10 cellular contexts compared by ENCODE assay signal in the genomic region with DNA sequence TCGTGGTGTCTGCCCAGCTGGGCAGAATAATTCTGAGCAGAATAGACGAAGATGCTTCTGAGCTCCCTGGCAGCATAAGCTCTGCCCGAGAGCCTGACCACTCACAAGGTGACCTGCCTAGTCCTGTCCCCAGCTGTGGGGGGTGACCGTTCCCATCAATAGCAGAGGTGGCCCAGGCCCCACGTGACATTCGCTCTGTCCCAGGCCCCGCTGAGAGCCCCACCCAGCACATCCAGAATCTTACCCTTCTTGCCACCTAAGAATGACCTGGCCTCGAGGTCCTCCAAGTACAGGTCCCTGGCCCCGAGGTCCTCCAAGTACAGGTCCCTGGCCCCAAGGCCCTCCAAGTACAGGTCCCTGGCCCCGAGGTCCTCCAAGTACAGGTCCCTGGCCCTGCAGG. TPM values are rescaled to one million over a fixed set of nuclear protein-coding genes. Genes with fewer than 3 reads are reported as not detected.
A peak's percentile ranks its signal among the peaks of the same experiment; 100 is the strongest.
DNase-seq lines count a peak whose midpoint lies in the region; ATAC-seq and TF ChIP-seq lines count a peak whose summit lies in the region.
"Had no signal": no experiment of that assay in that cellular context is flagged by ENCODE, and none has a peak within 500 bp of the region (broad histone marks: within the 10 kb centered on the region; RNA-seq: fewer than 3 reads in every experiment).

No MANE protein-coding gene starts in this region.

- CTCF ChIA-PET in RWPE1 (lab: Yijun Ruan, JAX), result interaction anchor here (0.6 kb wide), 1 partner anchor 74 kb away, joined by 3 read pairs; no protein-coding TSS in a partner anchor

- H3K27ac ChIP-seq in RWPE1 (peak overlapping the region; percentile 75), adrenal gland (peak overlapping the region in 4 of 5 donors; percentile 65 to 97 (median 81)), layer of hippocampus (ENCODE audit: low read depth, low read length) (peak overlapping the region; percentile 52), stomach (peak overlapping the region; percentile 80 to 91 (median 89))

- 70 to 82% (median 70%) methylated on average over 2 to 10 of the region's 10 CpGs for WGBS in adrenal gland, 4 donors
- WGBS in stomach, 5 donors, result 74 to 84% (median 76%) methylated on average over 7 to 10 of the region's 10 CpGs

- H3K4me1 ChIP-seq in adrenal gland (replicated peaks in 1 of 2) (peaks cover 10 to 45% of the 10 kb centered on the region in 2 donors), stomach (peaks cover 18 to 70% (median 56%) of the 10 kb centered on the region in 4 donors)

- no peak for DNase-seq in RWPE1 (ENCODE audit: low spot score)
- no peak for DNase-seq in adrenal gland
- DNase-seq in stomach, result no peak
- no peak for DNase-seq in G401 (ENCODE audit: low spot score)
- no peak for DNase-seq in NCI-H1436 (lab: John Stamatoyannopoulos, UW)
- no peak for DNase-seq in MG63

- no peaks in the 10 kb centered on the region for H3K27me3 ChIP-seq in adrenal gland
- no peaks in the 10 kb centered on the region for H3K27me3 ChIP-seq in layer of hippocampus (ENCODE audit: control insufficient read depth, insufficient read depth, low read length)
- no peaks in the 10 kb centered on the region for H3K27me3 ChIP-seq in stomach
- no peaks in the 10 kb centered on the region for H3K27me3 ChIP-seq in MG63

- in situ Hi-C loops in G401 (cut with HindIII; ENCODE audit: low sequenced_read_pairs), result no loop called here

- POLR2A ChIA-PET in RWPE1 (lab: Yijun Ruan, JAX; ENCODE audit: low non-redundant PET), result no interaction called here

- intact Hi-C loops in adrenal gland (cut with DNase I) (no loop called here), stomach (cut with DNase I; ENCODE audit: low total_unique reads) (no loop called here)

- TF ChIP-seq POLR2A in adrenal gland (IDR thresholded peaks at IDR 0.05), result no peak
- TF ChIP-seq POLR2A in stomach (IDR thresholded peaks at IDR 0.05), result no peak

- ATAC-seq in HG03175 (IDR thresholded peaks at IDR 0.05; ENCODE audit: unreplicated experiment), result no peak

- H3K9me3 ChIP-seq in adrenal gland (replicated peaks in 1 of 3) (no peaks in the 10 kb centered on the region), stomach (no peaks in the 10 kb centered on the region), MG63 (no peaks in the 10 kb centered on the region)

- H3K36me3 ChIP-seq in adrenal gland (replicated peaks in 1 of 2) (peaks cover 0 to 11% of the 10 kb centered on the region in 2 donors), stomach (peaks cover 11 to 32% (median 19%) of the 10 kb centered on the region in 4 donors), MG63 (no peaks in the 10 kb centered on the region)

- no peak for TF ChIP-seq EP300 in stomach (IDR thresholded peaks at IDR 0.05)

- TF ChIP-seq CTCF in RWPE1 (conservative IDR thresholded peaks at IDR 0.05; ENCODE audit: low read depth) (no peak), adrenal gland (IDR thresholded peaks at IDR 0.05) (no peak), stomach (IDR thresholded peaks at IDR 0.05) (no peak)

- H3K4me3 ChIP-seq in adrenal gland (peak overlapping the region in 1 of 4 donors; percentile 56), stomach (peak overlapping the region; percentile 52 to 55 (median 54)), MG63 (no peak overlapping the region)

RNA-seq across cellular contexts. Expression of a gene that starts 0.7 kb away (rescaled TPM):
- total RNA-seq in adrenal gland (10 to 100 TPM; 20.1 to 77.2 (median 31.3) TPM), stomach (10 to 100 TPM in 3 of 5 donors, 1 to 10 TPM in 2; 2.7 to 45.8 (median 15.2) TPM)
- polyA plus RNA-seq in adrenal gland (10 to 100 TPM in 2 of 3 donors, 1 to 10 TPM in 1; 7.4 to 30.7 (median 26.6) TPM), stomach (10 to 100 TPM; 10.2 to 20.5 (median 19.9) TPM)
- total RNA-seq in G401 (2014; rRNA removed; shearing (Covaris generic)), result not detected in 2 replicates
- total RNA-seq in MG63 (2014; rRNA removed; shearing (Covaris generic); ENCODE audit: low replicate concordance), result 1.7 TPM in 1 of 2 replicates, not detected in the other

RNA-seq across cellular contexts. Expression of a gene that starts 39.6 kb away (rescaled TPM):
- total RNA-seq in adrenal gland, result 10 to 100 TPM; 17.0 to 53.7 (median 23.7) TPM
- polyA plus RNA-seq in adrenal gland, result 100 to 1,000 TPM in 1 of 3 donors, 10 to 100 TPM in 1, 1 to 10 TPM in 1; 1.3 to 173 (median 96.0) TPM
- total RNA-seq in stomach, result 100 to 1,000 TPM in 2 of 5 donors, 10 to 100 TPM in 3; 23.5 to 107 (median 29.8) TPM
- 10 to 100 TPM; 12.4 to 53.6 (median 34.4) TPM for polyA plus RNA-seq in stomach
- total RNA-seq in G401 (2014; rRNA removed; shearing (Covaris generic)), result 86.9 and 97.8 TPM in 2 replicates
- 21.2 and 48.7 TPM in 2 replicates for total RNA-seq in MG63 (2014; rRNA removed; shearing (Covaris generic); ENCODE audit: low replicate concordance)

RNA-seq across cellular contexts. Expression of a gene that starts 44.0 kb away (rescaled TPM):
- total RNA-seq in adrenal gland (1 to 10 TPM in 2 of 8 donors, under 1 TPM in 4, not detected in 2; 0.39 to 1.4 (median 0.61) TPM), stomach (not detected)
- polyA plus RNA-seq in adrenal gland (under 1 TPM in 2 of 3 donors, not detected in 1; 0.16 to 0.17 TPM), stomach (not detected)
- total RNA-seq in G401 (2014; rRNA removed; shearing (Covaris generic)), result 0.61 TPM in 1 of 2 replicates, not detected in the other
- not detected in 2 replicates for total RNA-seq in MG63 (2014; rRNA removed; shearing (Covaris generic); ENCODE audit: low replicate concordance)
- total RNA-seq: cerebellum, H7 had no signal

RNA-seq across cellular contexts. Expression of a gene that starts 57.9 kb away (rescaled TPM):
- total RNA-seq in adrenal gland, result 100 to 1,000 TPM in 5 of 8 donors, 10 to 100 TPM in 3; 83.8 to 243 (median 142) TPM
- polyA plus RNA-seq in adrenal gland, result 100 to 1,000 TPM in 2 of 3 donors, 10 to 100 TPM in 1; 25.3 to 369 (median 133) TPM
- total RNA-seq in stomach, result 100 to 1,000 TPM in 2 of 5 donors, 10 to 100 TPM in 3; 47.2 to 489 (median 69.1) TPM
- polyA plus RNA-seq in stomach, result 10 to 100 TPM in 2 of 3 donors, 1 to 10 TPM in 1; 8.7 to 36.5 (median 27.3) TPM
- total RNA-seq in G401 (2014; rRNA removed; shearing (Covaris generic)), result 195 and 203 TPM in 2 replicates
- 32.7 and 115 TPM in 2 replicates for total RNA-seq in MG63 (2014; rRNA removed; shearing (Covaris generic); ENCODE audit: low replicate concordance)
